In genomic region chr14:106177266-106177665, GRCh38 we compare ENCODE assay signal across 8 cellular contexts.
DNase-seq lines count a peak whose midpoint lies in the region; ATAC-seq and TF ChIP-seq lines count a peak whose summit lies in the region.
"Not testable (repeated sequence)": the region's sequence is repeated elsewhere in the genome, so short reads cannot be mapped to it uniquely, and the experiment has no call there.

No MANE protein-coding gene starts in this region.

- POLR2A ChIA-PET in activated B cell treated with CpG ODN at 0.5 μM for 24 hours (lab: Charles Lee): not testable (repeated sequence)

- H3K27ac ChIP-seq in DND-41 (ENCODE audit: low read length): peak overlapping the region; percentile 100

- H3K9ac ChIP-seq in DND-41 (ENCODE audit: low read depth, low read length): not testable (repeated sequence)

- not testable (repeated sequence) for H3K4me3 ChIP-seq in DND-41 (ENCODE audit: low read depth in 1 of 2, low read length in 2 of 2)

- H3K36me3 ChIP-seq in DND-41 (ENCODE audit: insufficient read depth, low read length): not testable (repeated sequence)

- H3K4me1 ChIP-seq in DND-41 (ENCODE audit: insufficient read depth, low read length): peaks cover 76% of the 10 kb centered on the region

- not testable (repeated sequence) for H2AFZ ChIP-seq in DND-41 (ENCODE audit: low read depth, low read length)

- not testable (repeated sequence) for H3K27ac Mint-ChIP-seq in activated B cell treated with CpG ODN at 0.5 μM for 24 hours
- H3K27ac Mint-ChIP-seq in natural killer cell treated with Interleukin-12 subunit alpha and Interleukin-12 subunit beta and Interleukin-15 and Interleukin-18, amount 100 ng/mL, for 72 hours: peak overlapping the region; percentile 1 to 7

- H4K20me1 ChIP-seq in DND-41 (ENCODE audit: insufficient read depth, low read length): not testable (repeated sequence)

- H3K36me3 Mint-ChIP-seq in activated B cell treated with CpG ODN at 0.5 μM for 24 hours (ENCODE audit: low read depth); natural killer cell treated with Interleukin-12 subunit alpha and Interleukin-12 subunit beta and Interleukin-15 and Interleukin-18, amount 100 ng/mL, for 72 hours: not testable (repeated sequence)

- not testable (repeated sequence) for H3K27me3 Mint-ChIP-seq in activated B cell treated with CpG ODN at 0.5 μM for 24 hours
- peaks cover 21 to 41% of the 10 kb centered on the region in 2 donors for H3K27me3 Mint-ChIP-seq in natural killer cell treated with Interleukin-12 subunit alpha and Interleukin-12 subunit beta and Interleukin-15 and Interleukin-18, amount 100 ng/mL, for 72 hours

- intact Hi-C loops in activated B cell treated with CpG ODN at 0.5 μM for 24 hours (cut with micrococcal nuclease): not testable (repeated sequence)

- DNase-seq in DND-41: peak; percentile 64
- not testable (repeated sequence) for DNase-seq in activated B cell treated with CpG ODN at 0.5 μM for 24 hours; stimulated activated naive CD8-positive, alpha-beta T cell treated with anti-CD3 and anti-CD28 coated beads, Interleukin-15, Interleukin-2, amounts not matched to agents 100 U/mL and 50 U/mL, for 24 hours
- peak; percentile 10 for DNase-seq in activated CD8-positive, alpha-beta memory T cell treated with anti-CD3 and anti-CD28 coated beads, Interleukin-2, amount 50 U/mL, for 1 hour (ENCODE audit: extremely low read depth)
- peak; percentile 37 for DNase-seq in activated naive CD4-positive, alpha-beta T cell treated with Interleukin-2 at 50 U/mL for 16 hours
- DNase-seq in central memory CD4-positive, alpha-beta T cell: peak; percentile 80
- peak; percentile 64 for DNase-seq in natural killer cell treated with Interleukin-12 subunit alpha and Interleukin-12 subunit beta and Interleukin-15 and Interleukin-18, amount 100 ng/mL, for 72 hours (ENCODE audit: low spot score)

- CTCF ChIA-PET in activated B cell treated with CpG ODN at 0.5 μM for 24 hours (lab: Charles Lee): not testable (repeated sequence)

- H3K27me3 ChIP-seq in DND-41 (ENCODE audit: insufficient read depth, low read length, poor library complexity): not testable (repeated sequence)

- H3K9me3 ChIP-seq in DND-41 (ENCODE audit: insufficient read depth, low read length, severe bottlenecking): not testable (repeated sequence)

- ATAC-seq in DND-41 (ENCODE audit: insufficient read depth, low read depth): peak; percentile 69
- ATAC-seq in HG02610 (IDR thresholded peaks at IDR 0.05; ENCODE audit: unreplicated experiment): peak; percentile 92
- peak; percentile 54 for ATAC-seq in activated B cell treated with CpG ODN at 0.5 μM for 24 hours (ENCODE audit: low read depth)
- ATAC-seq in natural killer cell treated with Interleukin-12 subunit alpha and Interleukin-12 subunit beta and Interleukin-15 and Interleukin-18, amount 100 ng/mL, for 72 hours: peak; percentile 95 to 97
- ATAC-seq in stimulated activated naive CD8-positive, alpha-beta T cell treated with anti-CD3 and anti-CD28 coated beads, Interleukin-15, Interleukin-2, amounts not matched to agents 100 U/mL and 50 U/mL, for 24 hours: peak; percentile 97

- not testable (repeated sequence) for H3K9me3 Mint-ChIP-seq in activated B cell treated with CpG ODN at 0.5 μM for 24 hours; natural killer cell treated with Interleukin-12 subunit alpha and Interleukin-12 subunit beta and Interleukin-15 and Interleukin-18, amount 100 ng/mL, for 72 hours

- not testable (repeated sequence) for TF ChIP-seq CTCF in DND-41 (IDR thresholded peaks at IDR 0.05; ENCODE audit: borderline replicate concordance, extremely low read depth, low read length, poor library complexity, severe bottlenecking); activated B cell treated with CpG ODN at 0.5 μM for 24 hours (IDR thresholded peaks at IDR 0.05)

- not testable (repeated sequence) for H3K79me2 ChIP-seq in DND-41 (ENCODE audit: insufficient read depth, low read length)

- H3K4me3 Mint-ChIP-seq in activated B cell treated with CpG ODN at 0.5 μM for 24 hours: not testable (repeated sequence)
- H3K4me3 Mint-ChIP-seq in natural killer cell treated with Interleukin-12 subunit alpha and Interleukin-12 subunit beta and Interleukin-15 and Interleukin-18, amount 100 ng/mL, for 72 hours: peak overlapping the region; percentile 47

- peak overlapping the region; percentile 10; the same call in 1 of the 2 replicates for H3K4me2 ChIP-seq in DND-41 (ENCODE audit: insufficient read depth, low read length)

- H3K4me1 Mint-ChIP-seq in activated B cell treated with CpG ODN at 0.5 μM for 24 hours: not testable (repeated sequence)
- H3K4me1 Mint-ChIP-seq in natural killer cell treated with Interleukin-12 subunit alpha and Interleukin-12 subunit beta and Interleukin-15 and Interleukin-18, amount 100 ng/mL, for 72 hours (ENCODE audit: low read depth in 2 of 2): peaks cover 36 to 42% of the 10 kb centered on the region in 2 donors
